Comparison of ENCODE assay signal across 25 cellular contexts in genomic region chr19:33496016-33496415, GRCh38.
"Had no signal": no experiment of that assay in that cellular context is flagged by ENCODE, and none has a peak within 500 bp of the region (broad histone marks: within the 10 kb centered on the region; RNA-seq: fewer than 3 reads in every experiment).

No MANE protein-coding gene starts in this region.

- H3K27ac Mint-ChIP-seq: activated B cell treated with CpG ODN at 0.5 μM for 24 hours; activated CD8-positive, alpha-beta T cell treated with anti-CD3 and anti-CD28 coated beads for 36 hours; activated T-helper 17 cell treated with anti-CD3 and anti-CD28 coated beads, Interleukin-2, amount 50 U/mL, for 72 hours; effector memory CD8-positive, alpha-beta T cell; T-helper 2 cell treated with Interferon-gamma antibody and Interleukin-4, amounts not matched to agents 5 μg/mL and 100 μg/mL, for 36 hours had no signal

- H3K4me3 ChIP-seq: heart left ventricle, lung, right atrium auricular region, transverse colon had no signal

- H3K27ac ChIP-seq: heart left ventricle, right atrium auricular region, transverse colon had no signal

- H3K4me1 Mint-ChIP-seq: activated B cell treated with CpG ODN at 0.5 μM for 24 hours; activated T-helper 17 cell treated with anti-CD3 and anti-CD28 coated beads, Interleukin-2, amount 50 U/mL, for 72 hours; neural crest cell had no signal

- ATAC-seq: activated CD8-positive, alpha-beta T cell treated with anti-CD3 and anti-CD28 coated beads for 36 hours; activated T-cell treated with anti-CD3 and anti-CD28 coated beads, Interleukin-2, amount 50 U/mL, for 4 hours; activated T-helper 17 cell treated with anti-CD3 and anti-CD28 coated beads, Interleukin-2, amount 50 U/mL, for 72 hours; effector memory CD8-positive, alpha-beta T cell; left lobe of liver had no signal

- DNase-seq: activated B cell treated with CpG ODN at 0.5 μM for 24 hours; activated CD4-positive, alpha-beta T cell treated with anti-CD3 and anti-CD28 coated beads, Interleukin-2, amount 50 U/mL, for 1 hour; activated CD8-positive, alpha-beta T cell treated with anti-CD3 and anti-CD28 coated beads for 36 hours; activated gamma-delta T cell treated with Interleukin-2 at 50 U/mL for 16 hours; activated naive CD4-positive, alpha-beta T cell treated with anti-CD3 and anti-CD28 coated beads, Interleukin-2, amount 50 U/mL, for 16 hours; activated T-cell treated with anti-CD3 and anti-CD28 coated beads, Interleukin-2, amount 50 U/mL, for 4 hours; amniotic stem cell; caudate nucleus; cortex of kidney; effector memory CD8-positive, alpha-beta T cell; foreskin fibroblast; hypothalamus; kidney glomerular epithelial cell; naive B cell; occipital lobe; stimulated activated CD4-positive, alpha-beta T cell treated with anti-CD3 and anti-CD28 coated beads, Interleukin-2, amount 100 ng/mL, for 48 hours; stimulated activated naive CD4-positive, alpha-beta T cell treated with Interleukin-2 at 50 U/mL for 16 hours; transverse colon had no signal

- H3K4me3 Mint-ChIP-seq: activated B cell treated with CpG ODN at 0.5 μM for 24 hours; activated CD8-positive, alpha-beta T cell treated with anti-CD3 and anti-CD28 coated beads for 36 hours; activated T-cell treated with anti-CD3 and anti-CD28 coated beads, Interleukin-2, amount 50 U/mL, for 4 hours; activated T-helper 17 cell treated with anti-CD3 and anti-CD28 coated beads, Interleukin-2, amount 50 U/mL, for 72 hours; effector memory CD8-positive, alpha-beta T cell; naive B cell; neural crest cell; T-helper 2 cell treated with Interferon-gamma antibody and Interleukin-4, amounts not matched to agents 5 μg/mL and 100 μg/mL, for 36 hours had no signal

- H3K27me3 ChIP-seq: heart left ventricle, right atrium auricular region, transverse colon had no signal

- H3K27me3 Mint-ChIP-seq: activated B cell treated with CpG ODN at 0.5 μM for 24 hours; activated CD8-positive, alpha-beta T cell treated with anti-CD3 and anti-CD28 coated beads for 36 hours; activated T-helper 17 cell treated with anti-CD3 and anti-CD28 coated beads, Interleukin-2, amount 50 U/mL, for 72 hours; effector memory CD8-positive, alpha-beta T cell; naive B cell had no signal

- H3K9me3 Mint-ChIP-seq: activated B cell treated with CpG ODN at 0.5 μM for 24 hours; activated CD8-positive, alpha-beta T cell treated with anti-CD3 and anti-CD28 coated beads for 36 hours; activated T-cell treated with anti-CD3 and anti-CD28 coated beads, Interleukin-2, amount 50 U/mL, for 4 hours; activated T-helper 17 cell treated with anti-CD3 and anti-CD28 coated beads, Interleukin-2, amount 50 U/mL, for 72 hours; effector memory CD8-positive, alpha-beta T cell; naive B cell; neural crest cell; T-helper 2 cell treated with Interferon-gamma antibody and Interleukin-4, amounts not matched to agents 5 μg/mL and 100 μg/mL, for 36 hours had no signal

- H3K9me3 ChIP-seq: heart left ventricle, right atrium auricular region, transverse colon had no signal

- H3K4me1 ChIP-seq: heart left ventricle, right atrium auricular region, transverse colon had no signal
